ENCODE assay signal across 24 cellular contexts in genomic region chr20:376089-376488, GRCh38.
"Had no signal": no experiment of that assay in that cellular context is flagged by ENCODE, and none has a peak within 500 bp of the region (broad histone marks: within the 10 kb centered on the region; RNA-seq: fewer than 3 reads in every experiment).

No MANE protein-coding gene starts in this region.

- H3K4me1 ChIP-seq: prostate gland had no signal

- H3K9me3 ChIP-seq: gastrocnemius medialis, lower lobe of right lung, prostate gland, right atrium auricular region, sigmoid colon, testis, tibial artery, upper lobe of left lung had no signal

- DNase-seq: dorsolateral prefrontal cortex; effector CD4-positive, alpha-beta T cell; foreskin fibroblast; gastrocnemius medialis; head of caudate nucleus; left ventricle myocardium superior; lower lobe of right lung; naive thymus-derived CD8-positive, alpha-beta T cell; nephron progenitor cell; nucleus accumbens; sigmoid colon; stimulated activated CD4-positive, alpha-beta T cell treated with anti-CD3 and anti-CD28 coated beads, Interleukin-2, amount 100 ng/mL, for 24 hours; stimulated activated CD4-positive, alpha-beta T cell treated with anti-CD3 and anti-CD28 coated beads, Interleukin-4, amount 100 ng/mL, for 24 hours; stimulated activated naive CD8-positive, alpha-beta T cell treated with anti-CD3 and anti-CD28 coated beads, Interleukin-15, Interleukin-2, amounts not matched to agents 100 U/mL and 50 U/mL, for 24 hours; substantia nigra; testis; tibial artery; upper lobe of left lung had no signal

- FAIRE-seq: keratinocyte, urothelium cell line had no signal

- ATAC-seq: esophagus mucosa; gastrocnemius medialis; left ventricle myocardium superior; lower lobe of right lung; naive thymus-derived CD8-positive, alpha-beta T cell; stimulated activated memory B cell treated with anti-CD40 and anti-IgM and Interleukin-4, amounts not matched to agents 10 μg/mL and 1 μg/mL and 100 μg/mL, for 72 hours; stimulated activated naive CD8-positive, alpha-beta T cell treated with anti-CD3 and anti-CD28 coated beads, Interleukin-15, Interleukin-2, amounts not matched to agents 100 U/mL and 50 U/mL, for 24 hours had no signal

- H3K4me3 ChIP-seq: dorsolateral prefrontal cortex, gastrocnemius medialis, lower lobe of right lung, prostate gland, right atrium auricular region, sigmoid colon, testis, tibial artery, upper lobe of left lung had no signal

- H3K27ac ChIP-seq: dorsolateral prefrontal cortex, gastrocnemius medialis, lower lobe of right lung, prostate gland, right atrium auricular region, sigmoid colon, testis, tibial artery, upper lobe of left lung had no signal

- H3K36me3 ChIP-seq: gastrocnemius medialis, lower lobe of right lung, prostate gland, right atrium auricular region, sigmoid colon, tibial artery, upper lobe of left lung had no signal

- H3K27me3 ChIP-seq: right atrium auricular region, testis, tibial artery, upper lobe of left lung had no signal
